Comparison of ENCODE assay signal across 8 cellular contexts in the genomic region with DNA sequence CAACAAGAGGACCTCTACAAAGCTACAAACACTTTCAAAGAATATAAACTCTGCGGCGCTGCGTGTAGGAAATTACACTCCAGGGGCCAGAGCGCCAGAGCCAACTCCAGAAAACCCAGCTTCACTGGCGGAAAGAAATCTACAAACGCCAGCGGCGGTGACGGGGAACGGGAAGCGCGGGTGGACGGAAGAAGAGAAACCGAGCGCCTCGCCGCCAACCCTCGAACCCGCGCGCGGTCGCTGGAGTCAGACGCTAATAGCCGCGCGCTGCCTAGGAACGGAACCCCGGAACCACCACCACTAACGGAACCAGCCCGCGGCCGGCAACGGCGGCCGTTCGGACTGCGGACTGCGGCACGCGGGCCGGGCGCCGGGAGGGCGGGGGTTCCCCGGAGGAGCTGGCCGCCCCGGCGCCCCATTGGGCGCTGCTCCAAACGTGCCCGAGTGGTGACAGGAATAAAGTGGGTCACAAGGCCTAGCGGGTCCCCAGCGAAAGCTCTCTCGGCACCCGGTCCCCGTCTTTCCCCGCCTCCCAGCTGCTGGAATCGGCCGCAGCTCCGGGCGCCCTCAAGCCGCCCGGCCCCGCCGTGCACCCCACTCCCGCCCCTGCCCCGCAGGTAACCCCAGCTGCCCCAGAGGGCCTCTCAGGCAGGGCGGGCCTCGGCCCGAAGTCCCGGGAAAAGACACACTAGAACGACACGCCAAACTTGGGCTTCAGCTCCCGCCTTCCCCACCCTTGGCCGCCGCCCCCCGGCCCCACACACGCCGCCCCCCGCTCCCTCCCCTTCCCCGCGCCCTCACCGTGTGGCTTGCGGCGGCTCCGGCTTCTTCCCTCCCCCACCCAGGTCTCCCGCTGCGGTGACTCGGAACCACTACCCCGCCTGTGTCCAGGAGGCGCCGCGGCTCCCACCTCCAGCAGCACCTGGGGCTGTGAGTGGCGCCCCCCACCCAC. TPM values are rescaled to one million over a fixed set of nuclear protein-coding genes. Genes with fewer than 3 reads are reported as not detected.
A peak's percentile ranks its signal among the peaks of the same experiment; 100 is the strongest.
DNase-seq lines count a peak whose midpoint lies in the region; TF ChIP-seq lines count a peak whose summit lies in the region.

No MANE protein-coding gene starts in this region.

- no CpG with 5 or more reads among the region's 95 CpGs for WGBS in H9 (ENCODE audit: extremely low coverage, insufficient read length, low lambda C conversion rate)

- H3K27ac ChIP-seq in H9 (ENCODE audit: insufficient read length, low read depth, low read length) (no peak overlapping the region), MM.1S (ENCODE audit: low read length) (peak overlapping the region; percentile 86), temporal lobe (ENCODE audit: low read depth, low read length) (peak overlapping the region; percentile 64)

- H3K56ac ChIP-seq in H9 (ENCODE audit: insufficient read length, low read depth, low read length), result no peak overlapping the region

- no peaks in the 10 kb centered on the region for H3K27me3 Mint-ChIP-seq in H9 (ENCODE audit: low read depth)
- H3K27me3 Mint-ChIP-seq in activated naive CD4-positive, alpha-beta T cell treated with anti-CD3 and anti-CD28 coated beads, Interleukin-2, amount 10 ng/mL, durations not matched to agents 7 days and 5 days, result peaks cover 16% of the 10 kb centered on the region

- H3K23ac ChIP-seq in H9 (ENCODE audit: insufficient read length, low read depth, low read length), result no peak overlapping the region

- DNase-seq in H9, result peak; percentile 55
- peak; percentile 76 for DNase-seq in MM.1S
- DNase-seq in SK-MEL-5 (ENCODE audit: low read depth, low spot score), result peak; percentile 65
- peak; percentile 72 for DNase-seq in activated naive CD4-positive, alpha-beta T cell treated with anti-CD3 and anti-CD28 coated beads, Interleukin-2, amount 10 ng/mL, durations not matched to agents 7 days and 5 days
- peak; percentile 57 for DNase-seq in germinal center (ENCODE audit: low spot score)
- DNase-seq in occipital lobe (lab: John Stamatoyannopoulos, UW), result peak; percentile 70

- H3K79me1 ChIP-seq in H9 (ENCODE audit: insufficient read depth, low read depth, low read length, poor library complexity, severe bottlenecking), result no peaks in the 10 kb centered on the region

- no peak overlapping the region for H2BK20ac ChIP-seq in H9 (ENCODE audit: low read depth, low read length, poor library complexity, severe bottlenecking)

- H4K8ac ChIP-seq in H9 (replicated peaks; ENCODE audit: insufficient read length, low read depth, low read length), result no peak overlapping the region

- H3K14ac ChIP-seq in H9 (ENCODE audit: insufficient read depth, low read length), result peak overlapping the region; percentile 85; the same call in 1 of the 2 replicates

- peak overlapping the region; percentile 92 to 94 for H3K4me3 Mint-ChIP-seq in H9
- H3K4me3 Mint-ChIP-seq in activated naive CD4-positive, alpha-beta T cell treated with anti-CD3 and anti-CD28 coated beads, Interleukin-2, amount 10 ng/mL, durations not matched to agents 7 days and 5 days, result peak overlapping the region; percentile 85

- H3K4me2 ChIP-seq in H9 (ENCODE audit: insufficient read depth, insufficient read length, low read length), result peak overlapping the region; percentile 44
- peak overlapping the region; percentile 70; the same call in 1 of the 2 replicates for H3K4me2 ChIP-seq in MM.1S (ENCODE audit: low read depth, low read length)

- H4K20me1 ChIP-seq in H9 (ENCODE audit: control insufficient read depth, insufficient read depth, insufficient read length) (no peaks in the 10 kb centered on the region), MM.1S (ENCODE audit: insufficient read depth, low read length) (no peaks in the 10 kb centered on the region)

- no peak overlapping the region for H3T11ph ChIP-seq in H9 (ENCODE audit: low read length)

- peaks cover 21% of the 10 kb centered on the region for H3K4me1 ChIP-seq in ES-I3 (ENCODE audit: insufficient read depth, low read length)
- peaks cover 8% of the 10 kb centered on the region; the same call in 1 of the 2 replicates for H3K4me1 ChIP-seq in H9 (ENCODE audit: insufficient read depth, low read length)
- H3K4me1 ChIP-seq in MM.1S (ENCODE audit: low read length), result peaks cover 9% of the 10 kb centered on the region

- CTCF ChIA-PET in activated naive CD4-positive, alpha-beta T cell treated with anti-CD3 and anti-CD28 coated beads, Interleukin-2, amount 10 ng/mL, durations not matched to agents 7 days and 5 days (lab: Charles Lee), result interaction anchor here (0.9 to 1.2 kb wide), 2 partner anchors 100 to 137 kb away, joined by 3 to 4 read pairs; no protein-coding TSS in a partner anchor

- peaks cover 44 to 45% of the 10 kb centered on the region in 2 experiments for H3K4me1 Mint-ChIP-seq in H9
- H3K4me1 Mint-ChIP-seq in activated naive CD4-positive, alpha-beta T cell treated with anti-CD3 and anti-CD28 coated beads, Interleukin-2, amount 10 ng/mL, durations not matched to agents 7 days and 5 days, result peaks cover 49% of the 10 kb centered on the region

- H3K9me3 Mint-ChIP-seq in H9, result no peaks in the 10 kb centered on the region
- no peaks in the 10 kb centered on the region for H3K9me3 Mint-ChIP-seq in activated naive CD4-positive, alpha-beta T cell treated with anti-CD3 and anti-CD28 coated beads, Interleukin-2, amount 10 ng/mL, durations not matched to agents 7 days and 5 days

- no peak overlapping the region for H4K5ac ChIP-seq in H9 (ENCODE audit: insufficient read length, low read depth, low read length)

- H3K79me2 ChIP-seq in H9 (ENCODE audit: insufficient read depth, low read length) (peaks cover 9% of the 10 kb centered on the region; the same call in 1 of the 2 replicates), MM.1S (ENCODE audit: low read length) (peaks cover 41% of the 10 kb centered on the region)

- H3K9ac ChIP-seq in ES-I3 (ENCODE audit: low read depth, low read length), result peak overlapping the region; percentile 95
- H3K9ac ChIP-seq in H9 (ENCODE audit: extremely low read depth, insufficient read length, low read length), result peak overlapping the region; percentile 82
- peak overlapping the region; percentile 69 for H3K9ac ChIP-seq in MM.1S (ENCODE audit: low read length)

- no peak overlapping the region for H3K4ac ChIP-seq in H9 (ENCODE audit: low read depth, low read length)

- H3F3A ChIP-seq in MM.1S (ENCODE audit: insufficient read depth, low read length), result peaks cover 23% of the 10 kb centered on the region

- in situ Hi-C loops in SK-MEL-5 (cut with HindIII; ENCODE audit: low pct_unique_long_range_greater_than_20kb, low sequenced_read_pairs), result no loop called here

- H2AFZ ChIP-seq in H9 (ENCODE audit: low read length) (no peak overlapping the region), MM.1S (ENCODE audit: low read length) (peak overlapping the region; percentile 36)

- H2AK5ac ChIP-seq in H9 (ENCODE audit: insufficient read length, low read length), result no peak overlapping the region

- peak overlapping the region; percentile 82 to 95 (median 87); a peak in 6 of 7 replicates for H3K27ac Mint-ChIP-seq in H9
- peak overlapping the region; percentile 88 for H3K27ac Mint-ChIP-seq in activated naive CD4-positive, alpha-beta T cell treated with anti-CD3 and anti-CD28 coated beads, Interleukin-2, amount 10 ng/mL, durations not matched to agents 7 days and 5 days

- no peak overlapping the region for H2BK12ac ChIP-seq in H9 (ENCODE audit: insufficient read length, low read depth, low read length)

- no peaks in the 10 kb centered on the region for H3K36me3 ChIP-seq in ES-I3 (ENCODE audit: insufficient read depth, low read length)
- no peaks in the 10 kb centered on the region for H3K36me3 ChIP-seq in MM.1S (replicated peaks; ENCODE audit: insufficient read depth, low read length)

- H3K27me3 ChIP-seq in H9 (ENCODE audit: insufficient read depth, low read length) (no peaks in the 10 kb centered on the region), MM.1S (replicated peaks; ENCODE audit: insufficient read depth, low read length) (no peaks in the 10 kb centered on the region)

- peak overlapping the region; percentile 79 for H3K18ac ChIP-seq in H9 (ENCODE audit: insufficient read length, low read depth, low read length)

- H2BK5ac ChIP-seq in H9 (ENCODE audit: insufficient read length, low read length), result no peak overlapping the region

- peak overlapping the region; percentile 74 for H3K4me3 ChIP-seq in MM.1S (ENCODE audit: low read length)

- no peak overlapping the region for H4K91ac ChIP-seq in H9 (ENCODE audit: insufficient read length, low read depth, low read length)

- no peak overlapping the region for H2BK120ac ChIP-seq in H9 (ENCODE audit: low read depth, low read length, poor library complexity, severe bottlenecking)

- H3K36me3 Mint-ChIP-seq in H9 (ENCODE audit: insufficient read depth in 1 of 3, low read depth in 3 of 3), result no peaks in the 10 kb centered on the region
- no peaks in the 10 kb centered on the region for H3K36me3 Mint-ChIP-seq in activated naive CD4-positive, alpha-beta T cell treated with anti-CD3 and anti-CD28 coated beads, Interleukin-2, amount 10 ng/mL, durations not matched to agents 7 days and 5 days

- H3K23me2 ChIP-seq in H9 (ENCODE audit: insufficient read length, low read depth, low read length, poor library complexity, severe bottlenecking), result peaks cover 6% of the 10 kb centered on the region

- TF ChIP-seq CTCF in H9 (conservative IDR thresholded peaks at IDR 0.05) (no peak), MM.1S (IDR thresholded peaks at IDR 0.05; ENCODE audit: low read length) (no peak)

- H3K9me2 ChIP-seq in MM.1S (replicated peaks; ENCODE audit: insufficient read depth, low read length), result no peaks in the 10 kb centered on the region

- no peak overlapping the region for H2BK15ac ChIP-seq in H9 (ENCODE audit: low read depth, low read length)

- H3K9me3 ChIP-seq in ES-I3 (ENCODE audit: control insufficient read depth, insufficient read depth, low read length) (no peaks in the 10 kb centered on the region), H9 (ENCODE audit: control insufficient read depth, low read depth, low read length) (no peaks in the 10 kb centered on the region), MM.1S (replicated peaks; ENCODE audit: insufficient read depth, low read length) (no peaks in the 10 kb centered on the region)

RNA-seq across cellular contexts. Expression of gene CLOCK, which starts 0.8 kb away (rescaled TPM):
- total RNA-seq in H9 (2021) (14.3 and 16.2 TPM in 2 replicates), occipital lobe (37.0 TPM), temporal lobe (18.4 TPM)
- total RNA-seq in SK-MEL-5 (2014; rRNA removed; shearing (Covaris generic)), result 11.3 and 17.7 TPM in 2 replicates
- polyA plus RNA-seq in SK-MEL-5 (2015; cell fraction: cytosol; rRNA removed), result 5.0 and 21.3 TPM in 2 replicates
- polyA plus RNA-seq in SK-MEL-5 (2015; cell fraction: nucleus; rRNA removed), result 11.0 and 20.1 TPM in 2 replicates

RNA-seq across cellular contexts. Expression of gene PDCL2, which starts 46.1 kb away (rescaled TPM):
- total RNA-seq in H9 (2021), result not detected in 2 replicates
- not detected in 2 replicates for total RNA-seq in SK-MEL-5 (2014; rRNA removed; shearing (Covaris generic))
- polyA plus RNA-seq in SK-MEL-5 (2015; cell fraction: cytosol; rRNA removed), result not detected in 2 replicates
- polyA plus RNA-seq in SK-MEL-5 (2015; cell fraction: nucleus; rRNA removed), result not detected in 2 replicates
- not detected for total RNA-seq in occipital lobe
- total RNA-seq in temporal lobe, result not detected
